ENCODE assay signal across 8 cellular contexts in genomic region chrX:15564981-15565579, GRCh38. TPM values are rescaled to one million over a fixed set of nuclear protein-coding genes. Genes with fewer than 3 reads are reported as not detected.
DNase-seq lines count a peak whose midpoint lies in the region; ATAC-seq lines count a peak whose summit lies in the region.

No MANE protein-coding gene starts in this region.

- no peak overlapping the region for H3K4me3 Mint-ChIP-seq in activated naive CD4-positive, alpha-beta T cell treated with anti-CD3 and anti-CD28 coated beads, Interleukin-2, amount 10 ng/mL, durations not matched to agents 7 days and 5 days

- no peak overlapping the region for H3K27ac Mint-ChIP-seq in activated naive CD4-positive, alpha-beta T cell treated with anti-CD3 and anti-CD28 coated beads, Interleukin-2, amount 10 ng/mL, durations not matched to agents 7 days and 5 days

- H3K9me3 Mint-ChIP-seq in activated naive CD4-positive, alpha-beta T cell treated with anti-CD3 and anti-CD28 coated beads, Interleukin-2, amount 10 ng/mL, durations not matched to agents 7 days and 5 days = no peaks in the 10 kb centered on the region

- H3K4me1 Mint-ChIP-seq in activated naive CD4-positive, alpha-beta T cell treated with anti-CD3 and anti-CD28 coated beads, Interleukin-2, amount 10 ng/mL, durations not matched to agents 7 days and 5 days = peaks cover 2% of the 10 kb centered on the region

- H3K36me3 Mint-ChIP-seq in activated naive CD4-positive, alpha-beta T cell treated with anti-CD3 and anti-CD28 coated beads, Interleukin-2, amount 10 ng/mL, durations not matched to agents 7 days and 5 days = no peaks in the 10 kb centered on the region

- CTCF ChIA-PET in activated naive CD4-positive, alpha-beta T cell treated with anti-CD3 and anti-CD28 coated beads, Interleukin-2, amount 10 ng/mL, durations not matched to agents 7 days and 5 days (lab: Charles Lee) = interaction anchor here (1.2 to 1.7 kb wide), 2 partner anchors 69 to 94 kb away, joined by 4 to 5 read pairs; no protein-coding TSS in a partner anchor

- ATAC-seq in HG03442 (IDR thresholded peaks at IDR 0.05; ENCODE audit: unreplicated experiment) (peak; percentile 54), GM18498 (IDR thresholded peaks at IDR 0.05; ENCODE audit: unreplicated experiment) (no peak)

- peak; percentile 57 for DNase-seq in activated effector memory CD4-positive, alpha-beta T cell treated with anti-CD3 and anti-CD28 coated beads, Interleukin-2, amount 50 U/mL, for 16 hours
- DNase-seq in activated effector memory CD4-positive, alpha-beta T cell treated with Interleukin-2 at 50 U/mL for 16 hours = no peak
- DNase-seq in NCI-H526 treated with DMSO at 0.1 percent for 48 hours (lab: John Stamatoyannopoulos, UW) = peak; percentile 62
- DNase-seq in activated naive CD4-positive, alpha-beta T cell treated with anti-CD3 and anti-CD28 coated beads, Interleukin-2, amount 10 ng/mL, durations not matched to agents 7 days and 5 days = peak; percentile 52
- peak; percentile 83 for DNase-seq in glomerular endothelial cell (ENCODE audit: extremely low read depth, low read depth, low spot score)
- DNase-seq in pons (ENCODE audit: low spot score) = peak; percentile 55

- H3K27me3 Mint-ChIP-seq in activated naive CD4-positive, alpha-beta T cell treated with anti-CD3 and anti-CD28 coated beads, Interleukin-2, amount 10 ng/mL, durations not matched to agents 7 days and 5 days = peaks cover 5% of the 10 kb centered on the region

RNA-seq across cellular contexts. Expression of gene ACE2, which starts 35.7 kb away (rescaled TPM):
- total RNA-seq in glomerular endothelial cell = not detected in 2 replicates
